ENCODE assay signal across 25 cellular contexts in the genomic region with DNA sequence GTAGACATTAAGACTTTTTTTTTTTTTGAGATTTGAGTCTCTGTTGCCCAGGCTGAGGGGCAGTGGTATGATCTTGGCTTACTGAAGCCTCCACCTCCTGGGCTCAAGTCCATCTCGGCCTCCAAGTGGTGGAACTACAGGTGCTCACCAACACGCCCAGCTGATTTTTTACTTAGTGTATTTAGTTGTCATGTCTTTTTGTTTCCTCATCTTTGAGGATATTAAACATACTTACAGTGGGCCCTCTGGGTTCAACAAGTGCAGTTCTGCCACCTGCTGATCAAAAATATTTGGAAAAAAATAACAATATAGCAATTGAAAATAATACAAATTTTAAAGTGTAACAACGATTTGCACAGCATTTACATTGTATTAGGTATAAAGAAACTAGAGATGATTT. TPM values are rescaled to one million over a fixed set of nuclear protein-coding genes. Genes with fewer than 3 reads are reported as not detected.
DNase-seq lines count a peak whose midpoint lies in the region; ATAC-seq and TF ChIP-seq lines count a peak whose summit lies in the region.
"Had no signal": no experiment of that assay in that cellular context is flagged by ENCODE, and none has a peak within 500 bp of the region (broad histone marks: within the 10 kb centered on the region; RNA-seq: fewer than 3 reads in every experiment).

No MANE protein-coding gene starts in this region.

- RAD21 ChIA-PET in HCT116 (lab: Charles Lee; ENCODE audit: low non-redundant PET in 1 of 2, low total read pairs in 2 of 2, uncharacterized antibody in 2 of 2, unreplicated experiment in 2 of 2) = no interaction called here

- peak; percentile 20; the same call in 1 of the 2 replicates for TF ChIP-seq RAD21 in HCT116 (IDR thresholded peaks at IDR 0.05; ENCODE audit: low read depth)

- H3K27me3 ChIP-seq in HCT116 (ENCODE audit: insufficient read depth, low read length) (no peaks in the 10 kb centered on the region; the same call in 1 of the 2 replicates), foreskin keratinocyte (peaks cover 64% of the 10 kb centered on the region)

- no peak overlapping the region for H3K9ac ChIP-seq in HCT116 (ENCODE audit: low read length)
- H3K9ac ChIP-seq: BLaER1 had no signal

- POLR2A ChIA-PET in HCT116 (lab: Charles Lee) (interaction anchor here (1.6 kb wide), 1 partner anchor 107 kb away, joined by 4 read pairs; a partner anchor contains a TSS), OCI-LY7 (lab: Charles Lee) (no interaction called here)

- no peak overlapping the region for H3K4me2 ChIP-seq in HCT116 (ENCODE audit: low read length)
- H3K4me2 ChIP-seq in OCI-LY7 (ENCODE audit: low read length) = no peak overlapping the region
- H3K4me2 ChIP-seq: BLaER1 had no signal

- H3K9me3 ChIP-seq in HCT116 (ENCODE audit: control insufficient read depth in 1 of 2, insufficient read depth in 1 of 2, low read depth in 1 of 2, low read length in 2 of 2) = no peaks in the 10 kb centered on the region
- no peaks in the 10 kb centered on the region for H3K9me3 ChIP-seq in OCI-LY7 (ENCODE audit: low read length)
- H3K9me3 ChIP-seq: colonic mucosa, thyroid gland had no signal

- no peak overlapping the region for H3K27ac ChIP-seq in HCT116 (ENCODE audit: low read depth, low read length)
- H3K27ac ChIP-seq in OCI-LY7 (ENCODE audit: low read depth, low read length, poor library complexity, severe bottlenecking) = no peak overlapping the region
- no peak overlapping the region for H3K27ac ChIP-seq in foreskin keratinocyte
- H3K27ac ChIP-seq: BLaER1, colonic mucosa, HL-60, SK-N-MC, thyroid gland had no signal

- H3K4me1 ChIP-seq in HCT116 (ENCODE audit: control insufficient read depth in 1 of 2, insufficient read depth in 2 of 2, low read length in 2 of 2) (peaks cover 7 to 12% of the 10 kb centered on the region in 2 experiments), OCI-LY7 (ENCODE audit: insufficient read depth, low read length, poor library complexity, severe bottlenecking) (no peaks in the 10 kb centered on the region), foreskin keratinocyte (no peaks in the 10 kb centered on the region)

- intact Hi-C loops in HCT116 (cut with micrococcal nuclease) (no loop called here), OCI-LY7 (cut with micrococcal nuclease; ENCODE audit: unreplicated experiment) (no loop called here)

- H3K9me2 ChIP-seq in HCT116 (ENCODE audit: insufficient read depth) = no peaks in the 10 kb centered on the region
- no peaks in the 10 kb centered on the region for H3K9me2 ChIP-seq in OCI-LY7 (ENCODE audit: insufficient read depth, low read length)

- H3K36me3 ChIP-seq in HCT116 (ENCODE audit: control insufficient read depth in 1 of 2, insufficient read depth in 2 of 2, low read length in 2 of 2) (no peaks in the 10 kb centered on the region), OCI-LY7 (ENCODE audit: insufficient read depth, low read length) (no peaks in the 10 kb centered on the region)
- H3K36me3 ChIP-seq: BLaER1, colonic mucosa, thyroid gland had no signal

- TF ChIP-seq POLR2A in HCT116 (IDR thresholded peaks at IDR 0.05; ENCODE audit: borderline replicate concordance, extremely low read depth, insufficient read depth, insufficient read length) = no peak

- CTCF ChIA-PET in HCT116 (lab: Charles Lee) (interaction anchor here (1.2 kb wide), 1 partner anchor 54 kb away, joined by 4 read pairs; no protein-coding TSS in a partner anchor), OCI-LY7 (lab: Charles Lee; ENCODE audit: unreplicated experiment) (no interaction called here)

- H3K4me3 ChIP-seq in HCT116 (replicated peaks in 1 of 2; ENCODE audit: low read depth in 1 of 2, low read length in 2 of 2) (no peak overlapping the region), OCI-LY7 (ENCODE audit: low read depth, low read length, poor library complexity, severe bottlenecking) (no peak overlapping the region)
- H3K4me3 ChIP-seq: BLaER1, colonic mucosa, SK-N-MC, thyroid gland had no signal

- H4K20me1 ChIP-seq in HCT116 (ENCODE audit: insufficient read depth) (no peaks in the 10 kb centered on the region), OCI-LY7 (ENCODE audit: insufficient read depth, low read length) (no peaks in the 10 kb centered on the region)

- TF ChIP-seq CTCF in HCT116 (IDR thresholded peaks at IDR 0.05 in 2 of 3, conservative IDR thresholded peaks at IDR 0.05 in 1 of 3; ENCODE audit: borderline replicate concordance in 1 of 3, insufficient read depth in 1 of 3, low read depth in 2 of 3, low read length in 2 of 3) = peak in 2 of 3 experiments; percentile 11 to 16; a peak in 1 of 6 replicates
- peak; percentile 56; the same call in 1 of the 2 replicates for TF ChIP-seq CTCF in OCI-LY7 (conservative IDR thresholded peaks at IDR 0.05; ENCODE audit: low read length)
- TF ChIP-seq CTCF in foreskin keratinocyte (conservative IDR thresholded peaks at IDR 0.05) = peak; percentile 25

- ATAC-seq in HCT116 (no peak), foreskin keratinocyte (no peak), GM19023 (IDR thresholded peaks at IDR 0.05; ENCODE audit: unreplicated experiment) (no peak)

- H2AFZ ChIP-seq in HCT116 (ENCODE audit: low read depth, low read length, poor library complexity, severe bottlenecking) (no peak overlapping the region), OCI-LY7 (ENCODE audit: low read length) (no peak overlapping the region)

- BruUV-seq in HCT116 (replicated peaks; lab: Mats Ljungman, UMichigan) (no TSS peak), OCI-LY7 (replicated peaks; lab: Mats Ljungman, UMichigan) (no TSS peak)

- DNase-seq in DMS53 (lab: John Stamatoyannopoulos, UW) = peak; percentile 38
- no peak for DNase-seq in DMS53 treated with DMSO at 0.1 percent for 48 hours (lab: John Stamatoyannopoulos, UW; ENCODE audit: unreplicated experiment)
- no peak for DNase-seq in HCT116 (ENCODE audit: low read depth, low spot score)
- DNase-seq in OCI-LY7 (ENCODE audit: low spot score) = peak; percentile 20
- DNase-seq in foreskin keratinocyte = no peak
- DNase-seq in NCI-H446 treated with DMSO at 0.1 percent for 48 hours (lab: John Stamatoyannopoulos, UW) = no peak
- no peak for DNase-seq in HuH-7.5 (ENCODE audit: low spot score)
- DNase-seq: 8988T; activated B cell treated with CpG ODN at 0.5 μM for 24 hours; activated CD4-positive, alpha-beta memory T cell treated with anti-CD3 and anti-CD28 coated beads, Interleukin-2, amount 10 ng/mL, durations not matched to agents 7 days and 5 days; activated effector memory CD4-positive, alpha-beta T cell treated with anti-CD3 and anti-CD28 coated beads, Interleukin-2, amount 50 U/mL, for 16 hours; colonic mucosa; MV-4-11; NCI-H1930; NCI-H226; NCI-H82; occipital lobe; stimulated activated CD4-positive, alpha-beta T cell treated with anti-CD3 and anti-CD28 coated beads, Interleukin-12 subunit alpha, Interleukin-12 subunit beta, amount 100 ng/mL, for 4 hours; T1000; thyroid gland had no signal

- peaks cover 1% of the 10 kb centered on the region; the same call in 1 of the 2 replicates for H3K79me2 ChIP-seq in HCT116 (ENCODE audit: insufficient read depth, low read length)
- no peaks in the 10 kb centered on the region for H3K79me2 ChIP-seq in OCI-LY7 (ENCODE audit: insufficient read depth, low read depth, low read length)

TF ChIP-seq in HCT116, 20 proteins besides CTCF, POLR2A, EP300 and RAD21:
- TF ChIP-seq CEBPB (IDR thresholded peaks at IDR 0.05; ENCODE audit: low read depth) = no peak
- no peak for TF ChIP-seq EGR1 (IDR thresholded peaks at IDR 0.05; ENCODE audit: low read depth)
- TF ChIP-seq ZNF274 (IDR thresholded peaks at IDR 0.05; ENCODE audit: low read depth, low read length) = no peak
- no peak for TF ChIP-seq CBX3 (IDR thresholded peaks at IDR 0.05; ENCODE audit: low read depth)
- TF ChIP-seq, protein P1, sequence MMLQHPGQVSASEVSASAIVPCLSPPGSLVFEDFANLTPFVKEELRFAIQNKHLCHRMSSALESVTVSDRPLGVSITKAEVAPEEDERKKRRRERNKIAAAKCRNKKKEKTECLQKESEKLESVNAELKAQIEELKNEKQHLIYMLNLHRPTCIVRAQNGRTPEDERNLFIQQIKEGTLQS (IDR thresholded peaks at IDR 0.05) = no peak
- TF ChIP-seq EZH2 (IDR thresholded peaks at IDR 0.05) = no peak
TF ChIP-seq in HCT116: peak in this region for 0.

RNA-seq across cellular contexts. Expression of a gene that starts 4.4 kb away (rescaled TPM):
- total RNA-seq in HCT116 (2021; ENCODE audit: unreplicated experiment) = 31.3 TPM
- polyA plus RNA-seq in HCT116 (2012) = 12.8 and 15.3 TPM in 2 replicates
- 1.1 and 1.2 TPM in 2 replicates for total RNA-seq in OCI-LY7 (2014; rRNA removed; shearing (Covaris generic))
- 3.1 and 3.8 TPM in 2 replicates for total RNA-seq in OCI-LY7 (2022)
- 0.25 and 0.51 TPM in 2 replicates for total RNA-seq in foreskin keratinocyte
- 0.38 and 0.50 TPM in 2 replicates for polyA plus RNA-seq in foreskin keratinocyte
- polyA plus RNA-seq: IgD-negative memory B cell had no signal

RNA-seq across cellular contexts. Expression of a gene that starts 26.1 kb away (rescaled TPM):
- total RNA-seq in HCT116 (2021; ENCODE audit: unreplicated experiment) (3.6 TPM), OCI-LY7 (2022) (not detected in 2 replicates), foreskin keratinocyte (1.2 and 1.7 TPM in 2 replicates)
- polyA plus RNA-seq in HCT116 (2012) = 3.2 and 4.1 TPM in 2 replicates
- total RNA-seq in OCI-LY7 (2014; rRNA removed; shearing (Covaris generic)) = not detected in 2 replicates
- 1.4 and 1.9 TPM in 2 replicates for polyA plus RNA-seq in foreskin keratinocyte
- total RNA-seq: activated B cell treated with CpG ODN at 0.5 μM for 24 hours had no signal
- polyA plus RNA-seq: IgD-negative memory B cell had no signal

RNA-seq across cellular contexts. Expression of a gene that starts 32.7 kb away (rescaled TPM):
- 0.37 TPM for total RNA-seq in HCT116 (2021; ENCODE audit: unreplicated experiment)
- not detected in 2 replicates for polyA plus RNA-seq in HCT116 (2012)
- total RNA-seq in OCI-LY7 (2014; rRNA removed; shearing (Covaris generic)) = not detected in 2 replicates
- 0.11 TPM in 1 of 2 replicates, not detected in the other for total RNA-seq in OCI-LY7 (2022)
- total RNA-seq in foreskin keratinocyte = 8.8 and 10.4 TPM in 2 replicates
- 11.1 and 11.2 TPM in 2 replicates for polyA plus RNA-seq in foreskin keratinocyte

RNA-seq across cellular contexts. Expression of a gene that starts 46.4 kb away (rescaled TPM):
- total RNA-seq in HCT116 (2021; ENCODE audit: unreplicated experiment) (38.4 TPM), OCI-LY7 (2022) (14.8 and 15.9 TPM in 2 replicates), foreskin keratinocyte (48.4 and 57.8 TPM in 2 replicates)
- 23.0 and 25.7 TPM in 2 replicates for polyA plus RNA-seq in HCT116 (2012)
- total RNA-seq in OCI-LY7 (2014; rRNA removed; shearing (Covaris generic)) = 9.0 and 14.5 TPM in 2 replicates
- polyA plus RNA-seq in foreskin keratinocyte = 34.8 and 35.8 TPM in 2 replicates

RNA-seq across cellular contexts. Expression of a gene that starts 56.6 kb away (rescaled TPM):
- total RNA-seq in HCT116 (2021; ENCODE audit: unreplicated experiment) = 98.4 TPM
- polyA plus RNA-seq in HCT116 (2012) = 122 and 124 TPM in 2 replicates
- total RNA-seq in OCI-LY7 (2014; rRNA removed; shearing (Covaris generic)) = 82.6 and 104 TPM in 2 replicates
- total RNA-seq in OCI-LY7 (2022) = 109 and 112 TPM in 2 replicates
- total RNA-seq in foreskin keratinocyte = 93.8 and 96.0 TPM in 2 replicates
- 86.3 and 92.8 TPM in 2 replicates for polyA plus RNA-seq in foreskin keratinocyte

Comparison
In these comparisons a context has a peak if more than half of its experiments do, and no peak if none do; other contexts are left out.
1. DNase-seq: peak in DMS53 (single experiment) and OCI-LY7 (single experiment); none in DMS53 treated with DMSO at 0.1 percent for 48 hours (single experiment), HCT116 (single experiment), foreskin keratinocyte (0 of 2), NCI-H446 treated with DMSO at 0.1 percent for 48 hours (single experiment) and HuH-7.5 (single experiment).
2. Peak in every context shown above with its lines, with median percentiles within 50 percentile points of each other: CTCF ChIP-seq.